8 cellular contexts compared by ENCODE assay signal in genomic region chr19:46603195-46603637, GRCh38. TPM values are rescaled to one million over a fixed set of nuclear protein-coding genes. Genes with fewer than 3 reads are reported as not detected.
DNase-seq lines count a peak whose midpoint lies in the region; ATAC-seq, FAIRE-seq and TF ChIP-seq lines count a peak whose summit lies in the region.

No MANE protein-coding gene starts in this region.

- H3K4me1 ChIP-seq in esophagus squamous epithelium, result peaks cover 16 to 65% (median 37%) of the 10 kb centered on the region in 3 donors
- H3K4me1 ChIP-seq in psoas muscle, result peaks cover 22% of the 10 kb centered on the region

- 37% methylated on average over 2 of the region's 2 CpGs; no CpG with 5 or more reads in 1 of the 2 donors for WGBS in esophagus squamous epithelium, 2 donors
- 7 to 25% (median 24%) methylated on average over 2 of the region's 2 CpGs for WGBS in psoas muscle, 3 donors

- H3K4me3 ChIP-seq in esophagus squamous epithelium, result peak overlapping the region in 3 of 4 donors; percentile 83 to 97 (median 95)
- peak overlapping the region; percentile 82 for H3K4me3 ChIP-seq in psoas muscle

- H3K9me3 ChIP-seq in esophagus squamous epithelium, result no peaks in the 10 kb centered on the region
- H3K9me3 ChIP-seq in psoas muscle, result peaks cover 12% of the 10 kb centered on the region

- DNase-seq in GM10266 (ENCODE audit: extremely low spot score) (peak; percentile 44), RCC 7860 (ENCODE audit: low spot score) (peak; percentile 23), esophagus squamous epithelium (lab: John Stamatoyannopoulos, UW) (no peak), psoas muscle (no peak), SKM-1 treated with dmso at 0.1 percent for 144 hours (lab: John Stamatoyannopoulos, UW; ENCODE audit: unreplicated experiment) (no peak), superior temporal gyrus (ENCODE audit: extremely low spot score) (no peak)

- TF ChIP-seq CTCF in GM10266 (IDR thresholded peaks at IDR 0.05; ENCODE audit: control insufficient read depth, insufficient read depth, low read depth, missing control alignments) (no peak), esophagus squamous epithelium (IDR thresholded peaks at IDR 0.05) (no peak), psoas muscle (IDR thresholded peaks at IDR 0.05) (no peak)

- no peak for ATAC-seq in psoas muscle
- ATAC-seq in GM18861 (IDR thresholded peaks at IDR 0.05; ENCODE audit: unreplicated experiment), result no peak
- no peak for ATAC-seq in GM18517 (IDR thresholded peaks at IDR 0.05; ENCODE audit: unreplicated experiment)

- intact Hi-C loops in esophagus squamous epithelium (cut with DNase I) (no loop called here), psoas muscle (cut with DNase I) (no loop called here)

- H3K27me3 ChIP-seq in esophagus squamous epithelium (no peaks in the 10 kb centered on the region), psoas muscle (ENCODE audit: insufficient read depth in 3 of 3, low read length in 2 of 3) (no peaks in the 10 kb centered on the region)

- no peak for FAIRE-seq in RCC 7860 (lab: Jason Lieb, UNC)

- peaks cover 27 to 36% (median 27%) of the 10 kb centered on the region in 3 donors for H3K36me3 ChIP-seq in esophagus squamous epithelium
- H3K36me3 ChIP-seq in psoas muscle (ENCODE audit: insufficient read depth in 1 of 2, low read depth in 1 of 2), result peaks cover 0 to 31% of the 10 kb centered on the region in 2 donors

- H3K27ac ChIP-seq in esophagus squamous epithelium (peak overlapping the region; percentile 98 to 99 (median 99)), psoas muscle (peak overlapping the region; percentile 97)

- TF ChIP-seq POLR2A in esophagus squamous epithelium (IDR thresholded peaks at IDR 0.05), result no peak

RNA-seq across cellular contexts. Expression of gene CALM3, which starts 2.1 kb away (rescaled TPM):
- total RNA-seq in esophagus squamous epithelium (100 to 1,000 TPM in 1 of 4 donors, 10 to 100 TPM in 3; 61.9 to 147 (median 84.6) TPM), psoas muscle (100 to 1,000 TPM; 142 to 192 (median 175) TPM)
- 100 to 1,000 TPM; 120 to 145 (median 124) TPM for polyA plus RNA-seq in psoas muscle

RNA-seq across cellular contexts. Expression of gene PTGIR, which starts 21.7 kb away (rescaled TPM):
- total RNA-seq in esophagus squamous epithelium (1 to 10 TPM in 2 of 4 donors, under 1 TPM in 1, not detected in 1; 0.57 to 3.0 (median 1.1) TPM), psoas muscle (1 to 10 TPM in 3 of 4 donors, under 1 TPM in 1; 0.82 to 7.0 (median 2.3) TPM)
- 1 to 10 TPM in 1 of 3 donors, under 1 TPM in 2; 0.74 to 1.2 (median 0.75) TPM for polyA plus RNA-seq in psoas muscle

RNA-seq across cellular contexts. Expression of gene GNG8, which starts 32.8 kb away (rescaled TPM):
- total RNA-seq in esophagus squamous epithelium (not detected), psoas muscle (not detected)
- polyA plus RNA-seq in psoas muscle, result not detected

RNA-seq across cellular contexts. Expression of gene DACT3, which starts 57.8 kb away (rescaled TPM):
- total RNA-seq in esophagus squamous epithelium (1 to 10 TPM in 2 of 4 donors, under 1 TPM in 2; 0.22 to 5.7 (median 1.8) TPM), psoas muscle (1 to 10 TPM in 3 of 4 donors, under 1 TPM in 1; 0.76 to 1.6 (median 1.1) TPM)
- under 1 TPM; 0.44 to 0.66 (median 0.53) TPM for polyA plus RNA-seq in psoas muscle

Comparison
In these comparisons a context has a peak if more than half of its experiments do, and no peak if none do; other contexts are left out.
1. DNase-seq: peak in GM10266 (single experiment) and RCC 7860 (single experiment); none in esophagus squamous epithelium (single experiment), psoas muscle (0 of 2), SKM-1 treated with dmso at 0.1 percent for 144 hours (single experiment) and superior temporal gyrus (single experiment).